Comparison of ENCODE assay signal across 10 cellular contexts in genomic region chr9:138022756-138023393, GRCh38.
DNase-seq lines count a peak whose midpoint lies in the region; TF ChIP-seq lines count a peak whose summit lies in the region.
"Had no signal": no experiment of that assay in that cellular context is flagged by ENCODE, and none has a peak within 500 bp of the region (broad histone marks: within the 10 kb centered on the region; RNA-seq: fewer than 3 reads in every experiment).

No MANE protein-coding gene starts in this region.

- TF ChIP-seq CTCF in brain (conservative IDR thresholded peaks at IDR 0.05): no peak

- no peak overlapping the region for H3K4ac ChIP-seq in mesendoderm (ENCODE audit: low read depth, low read length)

- H3K36me3 Mint-ChIP-seq in brain: peaks cover 29% of the 10 kb centered on the region
- H3K36me3 Mint-ChIP-seq in T-helper 2 cell treated with Interferon-gamma antibody and Interleukin-4, amounts not matched to agents 5 μg/mL and 100 μg/mL, for 36 hours (ENCODE audit: low read depth): no peaks in the 10 kb centered on the region

- H3K18ac ChIP-seq in mesendoderm (ENCODE audit: low read length): peak overlapping the region; percentile 16

- no peaks in the 10 kb centered on the region for H3K79me2 ChIP-seq in mesendoderm (ENCODE audit: control insufficient read depth, insufficient read depth, low read length)

- no peaks in the 10 kb centered on the region for H3K9me3 Mint-ChIP-seq in brain
- H3K9me3 Mint-ChIP-seq in T-helper 2 cell treated with Interferon-gamma antibody and Interleukin-4, amounts not matched to agents 5 μg/mL and 100 μg/mL, for 36 hours: no peaks in the 10 kb centered on the region
- H3K9me3 Mint-ChIP-seq: activated T-cell treated with anti-CD3 and anti-CD28 coated beads, Interleukin-2, amount 50 U/mL, for 24 hours had no signal

- no peak overlapping the region for H2BK5ac ChIP-seq in mesendoderm (ENCODE audit: low read length)

- WGBS in mesendoderm (ENCODE audit: extremely low coverage, insufficient coverage, low lambda C conversion rate): no CpG with 5 or more reads among the region's 69 CpGs

- no peak overlapping the region for H3K23ac ChIP-seq in mesendoderm (ENCODE audit: low read length)

- peaks cover 57% of the 10 kb centered on the region for H3K27me3 Mint-ChIP-seq in brain
- peaks cover 25% of the 10 kb centered on the region for H3K27me3 Mint-ChIP-seq in T-helper 2 cell treated with Interferon-gamma antibody and Interleukin-4, amounts not matched to agents 5 μg/mL and 100 μg/mL, for 36 hours (ENCODE audit: low read depth)

- peak; percentile 8 for DNase-seq in AG20443 (ENCODE audit: low spot score)
- peak; percentile 35 for DNase-seq in ELF-1 (ENCODE audit: low read depth, low spot score)
- DNase-seq in mesendoderm: peak; percentile 36
- DNase-seq in T-helper 2 cell treated with Interferon-gamma antibody and Interleukin-4, amounts not matched to agents 5 μg/mL and 100 μg/mL, for 36 hours (ENCODE audit: low spot score): no peak
- no peak for DNase-seq in NCI-H187 (lab: John Stamatoyannopoulos, UW)
- DNase-seq in LoVo (ENCODE audit: low spot score): no peak
- no peak for DNase-seq in T-helper 2 cell
- DNase-seq: activated T-cell treated with anti-CD3 and anti-CD28 coated beads, Interleukin-2, amount 50 U/mL, for 24 hours; MG63 had no signal

- no peak overlapping the region for H4K8ac ChIP-seq in mesendoderm (ENCODE audit: low read depth, low read length)

- peak overlapping the region; percentile 51 for H3K9ac ChIP-seq in mesendoderm (ENCODE audit: low read length)

- peak overlapping the region; percentile 80 for H3K56ac ChIP-seq in mesendoderm (ENCODE audit: low read length)

- H3K27ac Mint-ChIP-seq in brain: no peak overlapping the region
- H3K27ac Mint-ChIP-seq in T-helper 2 cell treated with Interferon-gamma antibody and Interleukin-4, amounts not matched to agents 5 μg/mL and 100 μg/mL, for 36 hours: no peak overlapping the region
- H3K27ac Mint-ChIP-seq: activated T-cell treated with anti-CD3 and anti-CD28 coated beads, Interleukin-2, amount 50 U/mL, for 24 hours had no signal

- H3K4me1 Mint-ChIP-seq in brain: no peaks in the 10 kb centered on the region
- H3K4me1 Mint-ChIP-seq in T-helper 2 cell treated with Interferon-gamma antibody and Interleukin-4, amounts not matched to agents 5 μg/mL and 100 μg/mL, for 36 hours (ENCODE audit: low read depth): no peaks in the 10 kb centered on the region

- no peak overlapping the region for H3K4me3 ChIP-seq in mesendoderm (ENCODE audit: low read length)
- H3K4me3 ChIP-seq: MG63 had no signal

- H3K27ac ChIP-seq in mesendoderm (ENCODE audit: low read depth, low read length): no peak overlapping the region

- peak overlapping the region in 3 of 5 experiments; percentile 13 to 39 (median 27) for H3K4me3 Mint-ChIP-seq in brain
- H3K4me3 Mint-ChIP-seq in T-helper 2 cell treated with Interferon-gamma antibody and Interleukin-4, amounts not matched to agents 5 μg/mL and 100 μg/mL, for 36 hours: no peak overlapping the region
- H3K4me3 Mint-ChIP-seq: activated T-cell treated with anti-CD3 and anti-CD28 coated beads, Interleukin-2, amount 50 U/mL, for 24 hours had no signal

- H2BK15ac ChIP-seq in mesendoderm (replicated peaks; ENCODE audit: low read depth): no peak overlapping the region

- no peak overlapping the region for H2AK5ac ChIP-seq in mesendoderm (ENCODE audit: low read length)

- no peaks in the 10 kb centered on the region for H3K4me1 ChIP-seq in mesendoderm (ENCODE audit: control insufficient read depth, low read depth, low read length)

- no peak overlapping the region for H4K5ac ChIP-seq in mesendoderm (ENCODE audit: low read length)

- no peaks in the 10 kb centered on the region for H3K79me1 ChIP-seq in mesendoderm (ENCODE audit: low read length)

- H3K27me3 ChIP-seq in mesendoderm (ENCODE audit: insufficient read depth, low read length, poor library complexity): no peaks in the 10 kb centered on the region

- H3K4me2 ChIP-seq in mesendoderm (ENCODE audit: low read length): peak overlapping the region; percentile 42

- H3K36me3 ChIP-seq in mesendoderm (ENCODE audit: control insufficient read depth, insufficient read depth, low read length): no peaks in the 10 kb centered on the region
- H3K36me3 ChIP-seq: MG63 had no signal

- H2BK120ac ChIP-seq in mesendoderm (ENCODE audit: low read depth, low read length): no peak overlapping the region

Comparison
In these comparisons a context has a peak if more than half of its experiments do, and no peak if none do; other contexts are left out.
1. DNase-seq: peak in AG20443 (single experiment), ELF-1 (single experiment) and mesendoderm (single experiment); none in T-helper 2 cell treated with Interferon-gamma antibody and Interleukin-4, amounts not matched to agents 5 μg/mL and 100 μg/mL, for 36 hours (single experiment), NCI-H187 (0 of 2), LoVo (single experiment) and T-helper 2 cell (0 of 5).